19 cellular contexts compared by ENCODE assay signal in the genomic region with DNA sequence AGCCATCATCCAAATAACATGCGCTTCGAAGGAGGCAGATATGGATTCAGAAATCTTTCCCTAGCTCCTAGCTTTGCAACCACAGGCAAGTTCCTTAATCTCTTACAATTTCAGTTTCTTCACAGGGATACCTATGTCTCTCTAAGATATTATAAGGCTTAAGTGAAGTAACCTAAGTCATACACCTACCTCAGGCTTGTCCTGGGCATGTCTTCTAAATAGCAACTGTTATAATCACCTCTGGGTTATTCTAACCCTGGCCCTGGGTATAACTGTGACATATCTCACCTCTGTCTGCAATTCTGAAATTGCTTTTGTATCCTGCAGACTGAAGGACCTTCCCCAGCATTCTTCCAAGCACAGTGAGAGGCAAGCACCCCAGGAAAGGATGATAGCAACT. TPM values are rescaled to one million over a fixed set of nuclear protein-coding genes. Genes with fewer than 3 reads are reported as not detected.
DNase-seq lines count a peak whose midpoint lies in the region; TF ChIP-seq lines count a peak whose summit lies in the region.
"Had no signal": no experiment of that assay in that cellular context is flagged by ENCODE, and none has a peak within 500 bp of the region (broad histone marks: within the 10 kb centered on the region; RNA-seq: fewer than 3 reads in every experiment).

No MANE protein-coding gene starts in this region.

- no peak for TF ChIP-seq EP300 in esophagus muscularis mucosa (IDR thresholded peaks at IDR 0.05)

- peak overlapping the region; percentile 5 for H3K4me2 ChIP-seq in mammary epithelial cell (ENCODE audit: insufficient read depth, low read depth, low read length)
- no peak overlapping the region for H3K4me2 ChIP-seq in OCI-LY7 (ENCODE audit: low read length)
- H3K4me2 ChIP-seq in hepatocyte: no peak overlapping the region
- H3K4me2 ChIP-seq: BLaER1 treated with 17β-estradiol and CSF1 and Interleukin-3, amounts not matched to agents 10 nM and 100 nM had no signal

- H2AFZ ChIP-seq in mammary epithelial cell (ENCODE audit: low read depth, low read length) (peak overlapping the region; percentile 80), OCI-LY7 (ENCODE audit: low read length) (no peak overlapping the region), hepatocyte (no peak overlapping the region)
- H2AFZ ChIP-seq: GM23248 had no signal

- H4K20me1 ChIP-seq in mammary epithelial cell (ENCODE audit: insufficient read depth, low read length) (no peaks in the 10 kb centered on the region), OCI-LY7 (ENCODE audit: insufficient read depth, low read length) (no peaks in the 10 kb centered on the region), hepatocyte (ENCODE audit: insufficient read depth, poor library complexity, severe bottlenecking) (no peaks in the 10 kb centered on the region)
- H4K20me1 ChIP-seq: BLaER1 treated with 17β-estradiol and CSF1 and Interleukin-3, amounts not matched to agents 10 nM and 100 nM had no signal

- H3K27ac ChIP-seq in breast epithelium: no peak overlapping the region
- H3K27ac ChIP-seq in mammary epithelial cell (ENCODE audit: insufficient read depth, low read depth, low read length): peak overlapping the region; percentile 40
- peak overlapping the region; percentile 51 for H3K27ac ChIP-seq in epithelial cell of prostate
- H3K27ac ChIP-seq in OCI-LY7 (ENCODE audit: low read depth, low read length, poor library complexity, severe bottlenecking): no peak overlapping the region
- H3K27ac ChIP-seq in hepatocyte: no peak overlapping the region
- no peak overlapping the region for H3K27ac ChIP-seq in esophagus muscularis mucosa (replicated peaks in 1 of 4)
- H3K27ac ChIP-seq: 22Rv1; BLaER1 treated with 17β-estradiol and CSF1 and Interleukin-3, amounts not matched to agents 10 nM and 100 nM; GM23248 had no signal

- intact Hi-C loops in MCF 10A (cut with micrococcal nuclease): no loop called here
- intact Hi-C loops in breast epithelium (cut with DNase I; ENCODE audit: low total_unique reads): no loop called here
- intact Hi-C loops in mammary epithelial cell (cut with micrococcal nuclease): no loop called here
- intact Hi-C loops in OCI-LY7 (cut with micrococcal nuclease; ENCODE audit: unreplicated experiment): no loop called here
- intact Hi-C loops in esophagus muscularis mucosa (cut with DNase I): no loop called here

- H3K79me2 ChIP-seq in mammary epithelial cell (ENCODE audit: insufficient read depth, low read length) (no peaks in the 10 kb centered on the region), OCI-LY7 (ENCODE audit: insufficient read depth, low read depth, low read length) (no peaks in the 10 kb centered on the region), hepatocyte (no peaks in the 10 kb centered on the region)

- POLR2A ChIA-PET in MCF 10A (lab: Yijun Ruan, JAX): interaction anchor here (0.6 to 2.9 kb wide), 19 partner anchors 9 to 541 kb away, joined by 3 to 29 read pairs (median 4); partner anchors contain the start of genes CNOT11, RPL31 and TBC1D8
- POLR2A ChIA-PET in OCI-LY7 (lab: Charles Lee): no interaction called here

- H3K4me1 Mint-ChIP-seq in MCF 10A (ENCODE audit: insufficient read depth, unreplicated experiment): peaks cover 8% of the 10 kb centered on the region
- H3K4me1 Mint-ChIP-seq: B cell; CD8-positive, alpha-beta memory T cell; IgD-negative memory B cell had no signal

- TF ChIP-seq POLR2A in breast epithelium (IDR thresholded peaks at IDR 0.05) (no peak), esophagus muscularis mucosa (IDR thresholded peaks at IDR 0.05; ENCODE audit: low read depth) (no peak)

- H3K27me3 Mint-ChIP-seq in MCF 10A (ENCODE audit: insufficient read depth, unreplicated experiment): no peaks in the 10 kb centered on the region
- H3K27me3 Mint-ChIP-seq: B cell; CD4-positive, CD25-positive, alpha-beta regulatory T cell; CD8-positive, alpha-beta memory T cell; IgD-negative memory B cell had no signal

- 94% methylated on average over 2 of the region's 2 CpGs for WGBS in mammary epithelial cell (ENCODE audit: low coverage, missing lambda C conversion rate)
- 65% methylated on average over 2 of the region's 2 CpGs for WGBS in hepatocyte (ENCODE audit: low lambda C conversion rate, missing lambda C conversion rate)
- WGBS in esophagus muscularis mucosa: 100% methylated on average over 2 of the region's 2 CpGs

- no peaks in the 10 kb centered on the region for H3K36me3 Mint-ChIP-seq in MCF 10A (ENCODE audit: insufficient read depth, unreplicated experiment)
- H3K36me3 Mint-ChIP-seq: CD4-positive, CD25-positive, alpha-beta regulatory T cell; CD8-positive, alpha-beta memory T cell had no signal

- in situ Hi-C loops in mammary epithelial cell (cut with MboI; ENCODE audit: low sequenced_read_pairs in 2 of 2): loop anchor here in 1 of 2 donors (5.0 to 10.0 kb wide), 2 partner anchors 55 to 122 kb away; no protein-coding TSS in a partner anchor

- H3K27me3 ChIP-seq in breast epithelium (no peaks in the 10 kb centered on the region), mammary epithelial cell (ENCODE audit: insufficient read depth, low read length) (no peaks in the 10 kb centered on the region), hepatocyte (no peaks in the 10 kb centered on the region), esophagus muscularis mucosa (no peaks in the 10 kb centered on the region)
- H3K27me3 ChIP-seq: BLaER1 treated with 17β-estradiol and CSF1 and Interleukin-3, amounts not matched to agents 10 nM and 100 nM had no signal

- H3K9me3 Mint-ChIP-seq in MCF 10A (ENCODE audit: unreplicated experiment): no peaks in the 10 kb centered on the region
- H3K9me3 Mint-ChIP-seq: CD8-positive, alpha-beta memory T cell; HFFc6; IgD-negative memory B cell had no signal

- no peaks in the 10 kb centered on the region for H3K36me3 ChIP-seq in breast epithelium
- H3K36me3 ChIP-seq in mammary epithelial cell (ENCODE audit: insufficient read depth, low read length): no peaks in the 10 kb centered on the region
- no peaks in the 10 kb centered on the region for H3K36me3 ChIP-seq in OCI-LY7 (ENCODE audit: insufficient read depth, low read length)
- H3K36me3 ChIP-seq in hepatocyte (replicated peaks; ENCODE audit: insufficient read depth, low read depth): no peaks in the 10 kb centered on the region
- no peaks in the 10 kb centered on the region for H3K36me3 ChIP-seq in esophagus muscularis mucosa
- H3K36me3 ChIP-seq: BLaER1 treated with 17β-estradiol and CSF1 and Interleukin-3, amounts not matched to agents 10 nM and 100 nM had no signal

- dilution Hi-C loops in mammary epithelial cell (cut with HindIII; ENCODE audit: low sequenced_read_pairs): no loop called here

- H3K9me2 ChIP-seq in OCI-LY7 (ENCODE audit: insufficient read depth, low read length): no peaks in the 10 kb centered on the region
- H3K9me2 ChIP-seq in hepatocyte (replicated peaks; ENCODE audit: insufficient read depth): no peaks in the 10 kb centered on the region

- H3K4me3 ChIP-seq in breast epithelium (no peak overlapping the region), mammary epithelial cell (replicated peaks in 1 of 3; ENCODE audit: insufficient read depth in 1 of 3, low read depth in 2 of 3, low read length in 3 of 3) (no peak overlapping the region), OCI-LY7 (ENCODE audit: low read depth, low read length, poor library complexity, severe bottlenecking) (no peak overlapping the region), hepatocyte (no peak overlapping the region), esophagus muscularis mucosa (no peak overlapping the region)
- H3K4me3 ChIP-seq: BLaER1 treated with 17β-estradiol and CSF1 and Interleukin-3, amounts not matched to agents 10 nM and 100 nM; GM23248 had no signal

- no peak for TF ChIP-seq CTCF in MCF 10A (IDR thresholded peaks at IDR 0.05; ENCODE audit: unreplicated experiment)
- no peak for TF ChIP-seq CTCF in breast epithelium (IDR thresholded peaks at IDR 0.05)
- no peak for TF ChIP-seq CTCF in mammary epithelial cell (conservative IDR thresholded peaks at IDR 0.05 in 1 of 2, IDR thresholded peaks at IDR 0.05 in 1 of 2; ENCODE audit: extremely low read depth in 1 of 2, insufficient read depth in 1 of 2, low read depth in 1 of 2, low read length in 2 of 2)
- TF ChIP-seq CTCF in OCI-LY7 (conservative IDR thresholded peaks at IDR 0.05; ENCODE audit: low read length): no peak
- TF ChIP-seq CTCF in hepatocyte (IDR thresholded peaks at IDR 0.05; ENCODE audit: poor library complexity): no peak
- TF ChIP-seq CTCF in esophagus muscularis mucosa (IDR thresholded peaks at IDR 0.05): no peak

- BruUV-seq in MCF 10A (replicated peaks; lab: Mats Ljungman, UMichigan) (no TSS peak), mammary epithelial cell (replicated peaks; lab: Mats Ljungman, UMichigan) (no TSS peak), OCI-LY7 (replicated peaks; lab: Mats Ljungman, UMichigan) (no TSS peak)

- H3K9me3 ChIP-seq in breast epithelium: no peaks in the 10 kb centered on the region
- H3K9me3 ChIP-seq in mammary epithelial cell (replicated peaks; ENCODE audit: insufficient read depth, low read length): no peaks in the 10 kb centered on the region
- H3K9me3 ChIP-seq in OCI-LY7 (ENCODE audit: low read length): no peaks in the 10 kb centered on the region
- no peaks in the 10 kb centered on the region for H3K9me3 ChIP-seq in hepatocyte (ENCODE audit: low read depth)
- H3K9me3 ChIP-seq in esophagus muscularis mucosa: no peaks in the 10 kb centered on the region
- H3K9me3 ChIP-seq: BLaER1 treated with 17β-estradiol and CSF1 and Interleukin-3, amounts not matched to agents 10 nM and 100 nM had no signal

- H3K9ac ChIP-seq in mammary epithelial cell (ENCODE audit: insufficient read depth, low read length): no peak overlapping the region
- H3K9ac ChIP-seq: BLaER1 treated with 17β-estradiol and CSF1 and Interleukin-3, amounts not matched to agents 10 nM and 100 nM; GM23248 had no signal

- H3K27ac Mint-ChIP-seq in MCF 10A (ENCODE audit: low read depth, unreplicated experiment): peak overlapping the region; percentile 71
- H3K27ac Mint-ChIP-seq: B cell, HFFc6 had no signal

- H3K4me1 ChIP-seq in breast epithelium (no peaks in the 10 kb centered on the region), mammary epithelial cell (ENCODE audit: insufficient read depth, low read length) (peaks cover 16% of the 10 kb centered on the region), OCI-LY7 (ENCODE audit: insufficient read depth, low read length, poor library complexity, severe bottlenecking) (no peaks in the 10 kb centered on the region), hepatocyte (ENCODE audit: insufficient read depth) (no peaks in the 10 kb centered on the region), esophagus muscularis mucosa (peaks cover 0 to 4% (median under 1%) of the 10 kb centered on the region in 4 donors)

- DNase-seq in MCF 10A (ENCODE audit: unreplicated experiment): no peak
- no peak for DNase-seq in breast epithelium (ENCODE audit: low spot score in 2 of 2)
- no peak for DNase-seq in mammary epithelial cell
- no peak for DNase-seq in epithelial cell of prostate (ENCODE audit: low read depth, low spot score)
- no peak for DNase-seq in C1 segment of cervical spinal cord (lab: John Stamatoyannopoulos, UW)
- no peak for DNase-seq in OCI-LY7 (ENCODE audit: low spot score)
- no peak for DNase-seq in hepatocyte (ENCODE audit: low spot score)
- no peak for DNase-seq in esophagus muscularis mucosa (ENCODE audit: extremely low spot score)
- DNase-seq: CD4-positive, CD25-positive, alpha-beta regulatory T cell; CD8-positive, alpha-beta memory T cell; COR-L47; DMS 273 treated with DMSO at 0.1 percent for 48 hours; DMS53; GM23248; HFFc6 had no signal

- H3K4me3 Mint-ChIP-seq in MCF 10A (ENCODE audit: unreplicated experiment): no peak overlapping the region
- H3K4me3 Mint-ChIP-seq: B cell; CD4-positive, CD25-positive, alpha-beta regulatory T cell; CD8-positive, alpha-beta memory T cell; HFFc6; IgD-negative memory B cell had no signal

- CTCF ChIA-PET in MCF 10A (lab: Yijun Ruan, JAX) (interaction anchor here (0.6 to 6.4 kb wide), 12 partner anchors 8 to 147 kb away, joined by 3 to 48 read pairs (median 4); partner anchors contain the start of gene TBC1D8), mammary epithelial cell (lab: Charles Lee; ENCODE audit: low non-redundant PET) (no interaction called here), OCI-LY7 (lab: Charles Lee; ENCODE audit: unreplicated experiment) (no interaction called here)

RNA-seq across cellular contexts. Expression of gene TBC1D8, which starts 8.3 kb away (rescaled TPM):
- total RNA-seq in MCF 10A (2022): 48.1 and 50.9 TPM in 2 replicates
- total RNA-seq in breast epithelium: 10 to 100 TPM; 19.5 to 92.4 (median 89.7) TPM
- total RNA-seq in mammary epithelial cell: 10 to 100 TPM in 1 of 2 donors, 1 to 10 TPM in 1; 9.0 to 19.2 TPM
- 13.2 TPM for polyA plus RNA-seq in mammary epithelial cell
- polyA minus RNA-seq in mammary epithelial cell: 28.4 TPM
- total RNA-seq in OCI-LY7 (2014; rRNA removed; shearing (Covaris generic)): 0.03 and 0.22 TPM in 2 replicates
- total RNA-seq in OCI-LY7 (2022): 0.49 and 1.7 TPM in 2 replicates
- total RNA-seq in hepatocyte: 15.8 and 18.7 TPM in 2 replicates
- polyA plus RNA-seq in hepatocyte: 10.1 and 17.9 TPM in 2 replicates
- total RNA-seq in esophagus muscularis mucosa: 10 to 100 TPM; 16.7 to 23.4 (median 20.4) TPM

Comparison
In these comparisons a context has a peak if more than half of its experiments do, and no peak if none do; other contexts are left out.
1. H3K27ac ChIP-seq: peak in mammary epithelial cell (single experiment) and epithelial cell of prostate (single experiment); none in breast epithelium (0 of 2), OCI-LY7 (single experiment), hepatocyte (single experiment) and esophagus muscularis mucosa (0 of 4).